Comparison of ENCODE assay signal across 2 cellular contexts in genomic region chr6:78614961-78615360, GRCh38.
TF ChIP-seq lines count a peak whose summit lies in the region.

No MANE protein-coding gene starts in this region.

TF ChIP-seq in SK-N-SH, 30 proteins besides CTCF, POLR2A, EP300 and RAD21 (continued from another document):
- TF ChIP-seq REST (IDR thresholded peaks at IDR 0.05; ENCODE audit: low read depth, low read length): no peak
- no peak for TF ChIP-seq ZBTB33 (IDR thresholded peaks at IDR 0.05; ENCODE audit: borderline replicate concordance, low read depth)
- TF ChIP-seq YY1 (IDR thresholded peaks at IDR 0.05; ENCODE audit: low read depth): no peak
- TF ChIP-seq TCF12 (IDR thresholded peaks at IDR 0.05): no peak
- TF ChIP-seq MAX (IDR thresholded peaks at IDR 0.05; ENCODE audit: low read depth): no peak
- TF ChIP-seq TEAD4 (IDR thresholded peaks at IDR 0.05; ENCODE audit: borderline replicate concordance, insufficient read depth): no peak
- TF ChIP-seq MEF2A (IDR thresholded peaks at IDR 0.05; ENCODE audit: borderline replicate concordance, low read depth): no peak
- no peak for TF ChIP-seq RCOR1 (IDR thresholded peaks at IDR 0.05; ENCODE audit: low read length)

TF ChIP-seq in SK-N-SH treated with all-trans-retinoic acid at 6 μM for 48 hours, 23 proteins besides CTCF, POLR2A, EP300 and RAD21 (continued from another document):
- TF ChIP-seq CREB5 (CRISPR knock-in tag; IDR thresholded peaks at IDR 0.05; ENCODE audit: low read depth) (no peak), ZNF565 (CRISPR knock-in tag; conservative IDR thresholded peaks at IDR 0.05; ENCODE audit: low read depth) (no peak), CSDC2 (CRISPR knock-in tag; IDR thresholded peaks at IDR 0.05) (no peak), TSHZ2 (CRISPR knock-in tag; IDR thresholded peaks at IDR 0.05) (no peak), ARNTL (CRISPR knock-in tag; IDR thresholded peaks at IDR 0.05; ENCODE audit: borderline replicate concordance, low read depth) (no peak), ESRRG (CRISPR knock-in tag; IDR thresholded peaks at IDR 0.05) (no peak)
